ENCODE assay signal across 12 cellular contexts in genomic region chr3:171825222-171825828, GRCh38. TPM values are rescaled to one million over a fixed set of nuclear protein-coding genes. Genes with fewer than 3 reads are reported as not detected.
A peak's percentile ranks its signal among the peaks of the same experiment; 100 is the strongest.
DNase-seq lines count a peak whose midpoint lies in the region; ATAC-seq and TF ChIP-seq lines count a peak whose summit lies in the region.
"Had no signal": no experiment of that assay in that cellular context is flagged by ENCODE, and none has a peak within 500 bp of the region (broad histone marks: within the 10 kb centered on the region; RNA-seq: fewer than 3 reads in every experiment).

No MANE protein-coding gene starts in this region.

- peaks cover 20% of the 10 kb centered on the region for H3K4me1 ChIP-seq in PC-3 (ENCODE audit: insufficient read depth, low read length)
- peaks cover 16% of the 10 kb centered on the region for H3K4me1 ChIP-seq in fibroblast of lung (ENCODE audit: control insufficient read depth, extremely low read depth, insufficient read depth, low read length)
- peaks cover 13% of the 10 kb centered on the region for H3K4me1 ChIP-seq in parathyroid adenoma

- DNase-seq in BJ (ENCODE audit: low read depth), result peak; percentile 75
- no peak for DNase-seq in PC-3
- peak; percentile 84 to 96 for DNase-seq in fibroblast of lung (ENCODE audit: low read depth in 2 of 2)
- no peak for DNase-seq in RKO (ENCODE audit: low spot score)
- DNase-seq in hepatic stellate cell (ENCODE audit: low spot score), result no peak
- DNase-seq in mesenteric fat pad (ENCODE audit: low spot score), result no peak
- DNase-seq: activated CD4-positive, alpha-beta T cell treated with anti-CD3 and anti-CD28 coated beads, Interleukin-2, amount 50 U/mL, for 4 hours; NCI-H1694; SHP77 treated with DMSO at 0.1 percent for 48 hours had no signal

- H3K9ac ChIP-seq in PC-3 (ENCODE audit: low read length) (no peak overlapping the region), fibroblast of lung (ENCODE audit: insufficient read depth, low read length) (no peak overlapping the region), parathyroid adenoma (no peak overlapping the region)

- H3K36me3 ChIP-seq in BJ (ENCODE audit: control insufficient read depth, insufficient read depth, low read length) (no peaks in the 10 kb centered on the region), PC-3 (ENCODE audit: low read depth, low read length) (no peaks in the 10 kb centered on the region), fibroblast of lung (ENCODE audit: control insufficient read depth, insufficient read depth, low read length) (no peaks in the 10 kb centered on the region), parathyroid adenoma (ENCODE audit: control insufficient read depth, insufficient read depth, low read length) (no peaks in the 10 kb centered on the region)

- POLR2A ChIA-PET in BJ (lab: Charles Lee), result interaction anchor here (0.5 kb wide), 1 partner anchor 15 kb away, joined by 4 read pairs; the partner anchor contains the start of gene PLD1
- POLR2A ChIA-PET in PC-3 (lab: Charles Lee; ENCODE audit: unreplicated experiment), result no interaction called here

- ATAC-seq in PC-3 (peak; percentile 16), GM18517 (IDR thresholded peaks at IDR 0.05; ENCODE audit: unreplicated experiment) (no peak)
- ATAC-seq: stimulated activated memory B cell treated with anti-CD40 and anti-IgM and Interleukin-4, amounts not matched to agents 10 μg/mL and 1 μg/mL and 100 μg/mL, for 72 hours had no signal

- H3K79me2 ChIP-seq in PC-3 (ENCODE audit: low read length) (no peaks in the 10 kb centered on the region), fibroblast of lung (ENCODE audit: control insufficient read depth, insufficient read depth, low read length) (no peaks in the 10 kb centered on the region), parathyroid adenoma (no peaks in the 10 kb centered on the region)

- CTCF ChIA-PET in BJ (lab: Yijun Ruan, JAX) (interaction anchor here (0.6 kb wide), 1 partner anchor 258 kb away, joined by 3 read pairs; no protein-coding TSS in a partner anchor), PC-3 (lab: Charles Lee) (interaction anchor here (0.6 to 1.2 kb wide), 2 partner anchors 49 to 54 kb away, joined by 3 read pairs; no protein-coding TSS in a partner anchor)

- no peaks in the 10 kb centered on the region for H3K9me2 ChIP-seq in PC-3 (replicated peaks; ENCODE audit: low read length)

- intact Hi-C loops in PC-3 (cut with micrococcal nuclease), result no loop called here

- no peaks in the 10 kb centered on the region for H3K9me3 ChIP-seq in PC-3 (ENCODE audit: low read length)
- no peaks in the 10 kb centered on the region for H3K9me3 ChIP-seq in fibroblast of lung (ENCODE audit: control insufficient read depth, insufficient read depth, low read depth, low read length)
- no peaks in the 10 kb centered on the region for H3K9me3 ChIP-seq in parathyroid adenoma (ENCODE audit: control insufficient read depth, low read length)

- no peaks in the 10 kb centered on the region for H3K27me3 ChIP-seq in BJ (ENCODE audit: control insufficient read depth, insufficient read depth, low read length)
- no peaks in the 10 kb centered on the region for H3K27me3 ChIP-seq in PC-3 (ENCODE audit: low read length)
- H3K27me3 ChIP-seq in fibroblast of lung (ENCODE audit: control insufficient read depth, insufficient read depth, low read length), result no peaks in the 10 kb centered on the region
- no peaks in the 10 kb centered on the region for H3K27me3 ChIP-seq in parathyroid adenoma (ENCODE audit: control insufficient read depth, insufficient read depth, low read length)

- no peak overlapping the region for H3K4me3 ChIP-seq in BJ (ENCODE audit: low read depth, low read length)
- no peak overlapping the region for H3K4me3 ChIP-seq in PC-3 (ENCODE audit: low read length)
- no peak overlapping the region for H3K4me3 ChIP-seq in fibroblast of lung (replicated peaks in 1 of 4; ENCODE audit: control extremely low read depth in 1 of 4, insufficient read depth in 1 of 4, low read depth in 3 of 4, low read length in 4 of 4)
- H3K4me3 ChIP-seq in parathyroid adenoma (ENCODE audit: low read depth, low read length), result no peak overlapping the region

- H4K20me1 ChIP-seq in PC-3 (ENCODE audit: low read length) (no peaks in the 10 kb centered on the region), fibroblast of lung (ENCODE audit: control insufficient read depth, extremely low read depth, insufficient read depth, low read length) (no peaks in the 10 kb centered on the region)

- H3K27ac ChIP-seq in PC-3 (ENCODE audit: low read length), result peak overlapping the region; percentile 49
- peak overlapping the region; percentile 45 for H3K27ac ChIP-seq in fibroblast of lung (ENCODE audit: insufficient read depth, low read length)
- H3K27ac ChIP-seq in parathyroid adenoma, result peak overlapping the region; percentile 29

- H2AFZ ChIP-seq in PC-3 (ENCODE audit: low read length) (peak overlapping the region; percentile 52), fibroblast of lung (ENCODE audit: low read length) (no peak overlapping the region), parathyroid adenoma (no peak overlapping the region)

- peak overlapping the region; percentile 42 for H3K4me2 ChIP-seq in PC-3 (ENCODE audit: low read length)
- no peak overlapping the region for H3K4me2 ChIP-seq in fibroblast of lung (ENCODE audit: extremely low read depth, insufficient read depth, low read length)
- no peak overlapping the region for H3K4me2 ChIP-seq in parathyroid adenoma (ENCODE audit: low read length)

- no peaks in the 10 kb centered on the region for H3F3A ChIP-seq in PC-3 (ENCODE audit: low read length, unreplicated experiment)

- no TSS peak for BruUV-seq in PC-3 (replicated peaks; lab: Mats Ljungman, UMichigan)

- TF ChIP-seq CTCF in BJ (IDR thresholded peaks at IDR 0.05; ENCODE audit: insufficient read depth, low read depth, low read length) (no peak), PC-3 (conservative IDR thresholded peaks at IDR 0.05; ENCODE audit: low read depth, low read length) (no peak), fibroblast of lung (conservative IDR thresholded peaks at IDR 0.05 in 1 of 2, IDR thresholded peaks at IDR 0.05 in 1 of 2; ENCODE audit: low read depth in 1 of 2, low read length in 2 of 2) (no peak), parathyroid adenoma (IDR thresholded peaks at IDR 0.05) (no peak)

RNA-seq across cellular contexts. Expression of gene PLD1, which starts 15.0 kb away (rescaled TPM):
- polyA plus RNA-seq in BJ (2011; rRNA removed) (6.4 and 10.5 TPM in 2 replicates), fibroblast of lung (3.3 and 10.8 TPM in 2 replicates)
- polyA minus RNA-seq in BJ (2011; rRNA and poly(A)+ RNA removed), result 12.8 and 13.2 TPM in 2 replicates
- total RNA-seq in PC-3 (2014; rRNA removed) (7.3 and 8.3 TPM in 2 replicates), fibroblast of lung (8.2 and 18.8 TPM in 2 replicates), mesenteric fat pad (15.9 TPM)
- 2.6 and 7.9 TPM in 2 replicates for polyA plus RNA-seq in fibroblast of lung (2012)
- polyA minus RNA-seq in fibroblast of lung (ENCODE audit: low replicate concordance), result 3.8 and 6.7 TPM in 2 replicates

RNA-seq across cellular contexts. Expression of gene TMEM212, which starts 17.8 kb away (rescaled TPM):
- not detected in 2 replicates for polyA plus RNA-seq in BJ (2011; rRNA removed)
- polyA minus RNA-seq in BJ (2011; rRNA and poly(A)+ RNA removed), result not detected in 2 replicates
- not detected in 2 replicates for total RNA-seq in PC-3 (2014; rRNA removed)
- total RNA-seq in fibroblast of lung, result not detected in 2 replicates
- polyA plus RNA-seq in fibroblast of lung, result not detected in 2 replicates
- not detected in 2 replicates for polyA plus RNA-seq in fibroblast of lung (2012)
- not detected in 2 replicates for polyA minus RNA-seq in fibroblast of lung (ENCODE audit: low replicate concordance)
- total RNA-seq in mesenteric fat pad, result not detected

Comparison
In these comparisons a context has a peak if more than half of its experiments do, and no peak if none do; other contexts are left out.
1. DNase-seq: peak in BJ (single experiment) and fibroblast of lung (2 of 2); none in PC-3 (single experiment), RKO (single experiment), hepatic stellate cell (single experiment) and mesenteric fat pad (single experiment).
2. Peak in every context shown above with its lines, with median percentiles within 50 percentile points of each other: H3K27ac ChIP-seq.